In the genomic region with DNA sequence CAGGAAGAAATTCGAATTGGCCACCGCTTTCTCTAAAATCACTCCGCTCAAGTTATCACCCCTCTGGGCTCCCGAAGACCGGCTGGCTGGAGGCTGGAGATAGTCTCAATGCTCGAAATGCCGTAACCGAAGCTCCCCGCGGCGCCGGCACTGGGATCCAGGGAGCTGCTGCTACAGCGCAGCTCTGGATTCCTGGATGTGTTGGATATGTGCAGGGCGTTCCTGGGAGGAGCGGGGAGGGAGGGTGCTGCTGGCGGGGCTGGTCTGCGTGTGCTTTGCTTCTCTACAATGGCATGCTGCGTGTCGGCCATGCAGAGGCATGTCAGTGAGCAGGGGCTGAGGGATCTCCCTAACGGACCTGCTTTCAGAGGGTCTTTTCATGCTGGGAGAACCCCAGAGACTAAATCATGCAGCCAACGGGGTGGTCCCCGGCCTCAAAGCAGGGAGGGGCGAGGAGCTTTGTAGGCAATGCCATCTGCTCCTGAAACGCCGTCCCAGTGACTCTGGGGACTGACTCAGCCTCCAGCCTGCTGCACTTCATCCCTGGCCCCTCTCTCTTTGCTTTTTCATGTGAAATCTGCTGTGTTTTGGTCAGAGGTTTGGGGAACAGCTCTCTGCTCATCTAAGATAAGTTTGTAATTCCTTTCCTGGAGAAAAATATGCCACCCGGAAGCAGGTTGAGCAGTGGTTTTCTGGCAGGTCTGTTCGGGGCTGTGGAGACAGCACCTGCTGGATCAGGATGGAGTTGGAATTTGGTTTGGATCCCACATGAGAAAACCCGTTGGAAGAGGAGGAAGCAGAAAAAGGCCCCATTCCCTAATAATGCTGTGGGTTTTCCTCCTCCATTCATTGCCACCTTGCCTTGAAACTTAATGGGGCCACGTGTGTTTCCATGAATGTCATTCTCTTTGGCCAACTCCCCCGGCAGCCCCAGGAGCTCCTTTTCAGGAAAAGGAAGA, we compare ENCODE assay signal across 8 cellular contexts.
A peak's percentile ranks its signal among the peaks of the same experiment; 100 is the strongest.
DNase-seq lines count a peak whose midpoint lies in the region; ATAC-seq and TF ChIP-seq lines count a peak whose summit lies in the region.

No MANE protein-coding gene starts in this region.

- peak overlapping the region; percentile 44 to 59 for H3K4me3 ChIP-seq in Panc1 (ENCODE audit: low read depth in 2 of 2, low read length in 2 of 2)
- H3K4me3 ChIP-seq in choroid plexus epithelial cell (ENCODE audit: low read depth, low read length): peak overlapping the region; percentile 57

- DNase-seq in stimulated activated CD4-positive, alpha-beta T cell treated with anti-CD3 and anti-CD28 coated beads, Interleukin-4, amount 100 ng/mL, for 24 hours: peak; percentile 56
- DNase-seq in stimulated activated CD4-positive, alpha-beta T cell treated with anti-CD3 and anti-CD28 coated beads, Interleukin-12 subunit alpha, Interleukin-12 subunit beta, amount 100 ng/mL, for 4 hours: no peak
- DNase-seq in Panc1 (ENCODE audit: low read depth, low spot score) (no peak), choroid plexus epithelial cell (ENCODE audit: low read depth) (peak; percentile 68), left lobe of liver (ENCODE audit: low spot score) (no peak), cerebellar nuclear complex (lab: John Stamatoyannopoulos, UW) (no peak)
- DNase-seq in stimulated activated naive CD8-positive, alpha-beta T cell treated with anti-CD3 and anti-CD28 coated beads, Interleukin-15, Interleukin-2, amounts not matched to agents 100 U/mL and 50 U/mL, for 24 hours: peak; percentile 65

- H3K36me3 ChIP-seq in Panc1 (ENCODE audit: control insufficient read depth, insufficient read depth, low read length): no peaks in the 10 kb centered on the region; the same call in 1 of the 2 replicates

- in situ Hi-C loops in Panc1 (cut with HindIII; ENCODE audit: low pct_unique_long_range_greater_than_20kb, low sequenced_read_pairs): no loop called here

- TF ChIP-seq POLR2A in GM18505 (IDR thresholded peaks at IDR 0.05; ENCODE audit: borderline replicate concordance, extremely low read depth, insufficient read depth, insufficient read length): no peak

- peaks cover 72% of the 10 kb centered on the region for H3K4me1 ChIP-seq in Panc1 (ENCODE audit: control insufficient read depth, insufficient read depth, low read length)

- no peak for TF ChIP-seq CTCF in Panc1 (IDR thresholded peaks at IDR 0.05)
- TF ChIP-seq CTCF in choroid plexus epithelial cell (conservative IDR thresholded peaks at IDR 0.05; ENCODE audit: low read depth, low read length): no peak

- no peaks in the 10 kb centered on the region for H3K9me3 ChIP-seq in Panc1 (ENCODE audit: control insufficient read depth, insufficient read depth, low read depth, low read length)

- peak overlapping the region; percentile 84 for H3K27ac ChIP-seq in Panc1 (ENCODE audit: low read length)

- intact Hi-C loops in Panc1 (cut with micrococcal nuclease; ENCODE audit: unreplicated experiment): no loop called here

- CTCF ChIA-PET in Panc1 (lab: Charles Lee): interaction anchor here (1.4 kb wide), 1 partner anchor 22 kb away, joined by 6 read pairs; no protein-coding TSS in a partner anchor

- BruUV-seq in Panc1 (replicated peaks; lab: Mats Ljungman, UMichigan): TSS peak; percentile 31

- ATAC-seq in Panc1 (peak; percentile 59), left lobe of liver (peak; percentile 36), GM18505 (IDR thresholded peaks at IDR 0.05; ENCODE audit: unreplicated experiment) (no peak)
- ATAC-seq in stimulated activated naive CD8-positive, alpha-beta T cell treated with anti-CD3 and anti-CD28 coated beads, Interleukin-15, Interleukin-2, amounts not matched to agents 100 U/mL and 50 U/mL, for 24 hours: peak; percentile 6

- no peaks in the 10 kb centered on the region for H3K27me3 ChIP-seq in Panc1 (ENCODE audit: control insufficient read depth, insufficient read depth, low read length)

- POLR2A ChIA-PET in Panc1 (lab: Charles Lee): interaction anchor here (0.7 kb wide), 1 partner anchor 421 kb away, joined by 3 read pairs; no protein-coding TSS in a partner anchor

Comparison
In these comparisons a context has a peak if more than half of its experiments do, and no peak if none do; other contexts are left out.
1. DNase-seq: peak in stimulated activated CD4-positive, alpha-beta T cell treated with anti-CD3 and anti-CD28 coated beads, Interleukin-4, amount 100 ng/mL, for 24 hours (single experiment), choroid plexus epithelial cell (single experiment) and stimulated activated naive CD8-positive, alpha-beta T cell treated with anti-CD3 and anti-CD28 coated beads, Interleukin-15, Interleukin-2, amounts not matched to agents 100 U/mL and 50 U/mL, for 24 hours (single experiment); none in stimulated activated CD4-positive, alpha-beta T cell treated with anti-CD3 and anti-CD28 coated beads, Interleukin-12 subunit alpha, Interleukin-12 subunit beta, amount 100 ng/mL, for 4 hours (single experiment), Panc1 (single experiment), left lobe of liver (single experiment) and cerebellar nuclear complex (0 of 2).